24 cellular contexts compared by ENCODE assay signal in the genomic region with DNA sequence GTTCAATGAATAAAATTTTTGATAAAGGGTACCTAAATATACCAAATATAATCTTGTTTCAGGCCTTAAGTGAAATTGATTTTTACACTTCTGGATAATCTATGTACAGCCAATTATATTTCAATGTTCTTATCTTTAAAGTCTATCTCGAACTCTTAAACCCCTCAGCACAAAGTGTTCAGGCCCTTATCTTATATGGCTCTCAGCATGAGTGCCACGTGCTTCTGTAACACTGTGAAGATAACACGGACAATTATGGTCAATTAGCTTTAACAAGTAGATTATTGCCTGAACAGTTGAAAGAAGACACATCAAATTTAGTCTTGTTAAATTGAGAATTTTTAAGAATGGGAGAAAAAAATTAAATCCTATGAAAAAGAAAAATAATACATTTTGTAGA.
"Had no signal": no experiment of that assay in that cellular context is flagged by ENCODE, and none has a peak within 500 bp of the region (broad histone marks: within the 10 kb centered on the region; RNA-seq: fewer than 3 reads in every experiment).

No MANE protein-coding gene starts in this region.

- H3K9me3 ChIP-seq: ascending aorta, Peyer's patch had no signal

- H3K4me1 ChIP-seq: ascending aorta, Peyer's patch had no signal

- H3K27ac ChIP-seq: ascending aorta, cardiac muscle cell, Peyer's patch had no signal

- FAIRE-seq: TTC549 had no signal

- DNase-seq: activated CD4-positive, alpha-beta T cell treated with anti-CD3 and anti-CD28 coated beads, Interleukin-2, amount 10 ng/mL, durations not matched to agents 24 days and 14 days; activated CD4-positive, alpha-beta T cell treated with anti-CD3 and anti-CD28 coated beads, Interleukin-2, amount 50 U/mL, for 4 hours; activated CD8-positive, alpha-beta T cell treated with anti-CD3 and anti-CD28 coated beads for 36 hours; activated effector memory CD4-positive, alpha-beta T cell treated with anti-CD3 and anti-CD28 coated beads, Interleukin-2, amount 50 U/mL, for 16 hours; activated naive CD4-positive, alpha-beta T cell; activated naive CD4-positive, alpha-beta T cell treated with anti-CD3 and anti-CD28 coated beads, Interleukin-2, amount 50 U/mL, for 16 hours; activated naive CD8-positive, alpha-beta T cell treated with anti-CD3 and anti-CD28 coated beads for 36 hours; activated T-cell treated with anti-CD3 and anti-CD28 coated beads, Interleukin-2, amount 50 U/mL, for 1 hour; activated T-cell treated with anti-CD3 and anti-CD28 coated beads, Interleukin-2, amount 50 U/mL, for 72 hours; amygdala; Karpas-422; NCI-H1105; NCI-H1417 treated with DMSO at 0.1 percent for 48 hours; NCI-H1694 treated with DMSO at 0.1 percent for 48 hours; NCI-H2029; NCI-H345; NCI-H524 treated with DMSO at 0.1 percent for 48 hours; PC-3; Peyer's patch; RPMI8226; SIG-M5 had no signal

- H3K4me3 ChIP-seq: ascending aorta, cardiac muscle cell, Peyer's patch had no signal

- H3K27me3 ChIP-seq: ascending aorta, Peyer's patch had no signal

- H3K36me3 ChIP-seq: ascending aorta, cardiac muscle cell, Peyer's patch had no signal
